In the genomic region with DNA sequence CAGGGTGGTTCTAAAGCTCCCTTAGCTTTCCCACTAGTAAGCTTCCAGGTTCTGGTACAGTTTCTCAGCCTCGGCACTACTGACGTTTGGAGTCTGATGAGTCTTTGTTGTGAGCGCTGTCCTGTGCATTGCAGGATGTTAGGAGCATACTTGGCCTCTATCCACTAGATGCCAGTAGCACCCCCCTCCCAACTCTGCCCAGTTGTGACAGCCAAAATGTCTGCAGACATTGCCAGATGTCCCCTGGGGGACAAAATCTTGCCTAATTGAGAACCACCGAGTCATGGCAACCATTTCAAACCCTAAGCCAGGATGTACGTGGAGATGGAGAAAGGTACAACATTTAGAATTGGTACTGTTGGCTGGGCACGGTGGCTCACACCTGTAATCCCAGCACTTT, we compare ENCODE assay signal across 19 cellular contexts.
DNase-seq lines count a peak whose midpoint lies in the region; FAIRE-seq and TF ChIP-seq lines count a peak whose summit lies in the region.
"Had no signal": no experiment of that assay in that cellular context is flagged by ENCODE, and none has a peak within 500 bp of the region (broad histone marks: within the 10 kb centered on the region; RNA-seq: fewer than 3 reads in every experiment).

No MANE protein-coding gene starts in this region.

- no TSS peak for BruUV-seq in OCI-LY7 (replicated peaks; lab: Mats Ljungman, UMichigan)

- no peak overlapping the region for H3K23ac ChIP-seq in H1 (ENCODE audit: insufficient read length)

- H3K56ac ChIP-seq in H1 (replicated peaks; ENCODE audit: insufficient read length, low read depth, low read length): no peak overlapping the region

- H3K18ac ChIP-seq in H1 (ENCODE audit: extremely low read depth, low read length): no peak overlapping the region

- no peak; a peak in 1 of 4 replicates for TF ChIP-seq RAD21 in H1 (IDR thresholded peaks at IDR 0.05 in 1 of 2, conservative IDR thresholded peaks at IDR 0.05 in 1 of 2; ENCODE audit: low read depth in 2 of 2, low read length in 2 of 2)

- H2BK12ac ChIP-seq in H1 (ENCODE audit: low read depth, low read length): no peak overlapping the region

- FAIRE-seq in H1 (lab: Jason Lieb, UNC): no peak
- FAIRE-seq: A549, bronchial epithelial cell, endometrium had no signal

- H2BK5ac ChIP-seq in H1 (ENCODE audit: low read depth, low read length): peak overlapping the region; percentile 66; the same call in 1 of the 2 replicates

- H3K9me2 ChIP-seq in OCI-LY7 (ENCODE audit: insufficient read depth, low read length): no peaks in the 10 kb centered on the region

- peaks cover 66% of the 10 kb centered on the region for H3K4me1 Mint-ChIP-seq in T-helper 2 cell treated with Interferon-gamma antibody and Interleukin-4, amounts not matched to agents 5 μg/mL and 100 μg/mL, for 36 hours (ENCODE audit: low read depth)

- no peak for TF ChIP-seq EP300 in H1 (IDR thresholded peaks at IDR 0.05; ENCODE audit: borderline replicate concordance in 1 of 2, low read depth in 2 of 2, low read length in 2 of 2)

- H3K4me2 ChIP-seq in OCI-LY7 (ENCODE audit: low read length) (peak overlapping the region; percentile 30; the same call in 1 of the 2 replicates), H1 (ENCODE audit: insufficient read depth in 1 of 2, low read depth in 2 of 2, low read length in 2 of 2) (no peak overlapping the region)
- H3K4me2 ChIP-seq: GM23338 had no signal

- H3K4me3 Mint-ChIP-seq in T-helper 2 cell treated with Interferon-gamma antibody and Interleukin-4, amounts not matched to agents 5 μg/mL and 100 μg/mL, for 36 hours: no peak overlapping the region
- H3K4me3 Mint-ChIP-seq: GM23338; naive thymus-derived CD8-positive, alpha-beta T cell had no signal

- H3K4me1 ChIP-seq in OCI-LY7 (ENCODE audit: insufficient read depth, low read length, poor library complexity, severe bottlenecking) (peaks cover 88% of the 10 kb centered on the region), H1 (replicated peaks in 1 of 4; ENCODE audit: control insufficient read depth in 3 of 4, insufficient read depth in 4 of 4, low read length in 3 of 4) (peaks cover 6 to 13% (median 11%) of the 10 kb centered on the region in 4 experiments), spleen (peaks cover 44 to 95% (median 78%) of the 10 kb centered on the region in 6 donors)
- H3K4me1 ChIP-seq: testis had no signal

- H3K14ac ChIP-seq in H1 (ENCODE audit: insufficient read length): no peak overlapping the region

- H3K79me1 ChIP-seq in H1 (ENCODE audit: low read depth, low read length): no peaks in the 10 kb centered on the region; the same call in 1 of the 2 replicates

- peaks cover 39% of the 10 kb centered on the region for H3K36me3 Mint-ChIP-seq in T-helper 2 cell treated with Interferon-gamma antibody and Interleukin-4, amounts not matched to agents 5 μg/mL and 100 μg/mL, for 36 hours (ENCODE audit: low read depth)
- H3K36me3 Mint-ChIP-seq: naive thymus-derived CD8-positive, alpha-beta T cell had no signal

- TF ChIP-seq CTCF in OCI-LY7 (conservative IDR thresholded peaks at IDR 0.05; ENCODE audit: low read length) (peak; percentile 48), H1 (IDR thresholded peaks at IDR 0.05; ENCODE audit: control extremely low read depth in 1 of 3, insufficient read depth in 1 of 3, low read depth in 1 of 3, low read length in 3 of 3) (no peak), spleen (IDR thresholded peaks at IDR 0.05 in 8 of 11, conservative IDR thresholded peaks at IDR 0.05 in 3 of 11) (no peak)

- H4K8ac ChIP-seq in H1 (ENCODE audit: extremely low read depth, insufficient read depth, low read length): no peak overlapping the region

- peak overlapping the region; percentile 46; the same call in 1 of the 2 replicates for H2BK15ac ChIP-seq in H1 (ENCODE audit: low read length)

- H3K23me2 ChIP-seq in H1 (ENCODE audit: low read depth, low read length): no peaks in the 10 kb centered on the region; the same call in 1 of the 2 replicates

- H3K4me3 ChIP-seq in OCI-LY7 (ENCODE audit: low read depth, low read length, poor library complexity, severe bottlenecking): no peak overlapping the region
- H3K4me3 ChIP-seq in H1 (ENCODE audit: extremely low read depth in 1 of 4, insufficient read depth in 2 of 4, low read depth in 3 of 4, low read length in 4 of 4): no peak overlapping the region
- no peak overlapping the region for H3K4me3 ChIP-seq in spleen
- H3K4me3 ChIP-seq: A549, GM23338, testis had no signal

- H3K9ac ChIP-seq in H1 (replicated peaks in 1 of 4; ENCODE audit: extremely low read depth in 1 of 4, low read depth in 3 of 4, low read length in 3 of 4): no peak overlapping the region

- no peak overlapping the region for H4K91ac ChIP-seq in H1 (replicated peaks; ENCODE audit: insufficient read length, low read length)

- no peaks in the 10 kb centered on the region for H4K20me1 ChIP-seq in OCI-LY7 (ENCODE audit: insufficient read depth, low read length)
- no peaks in the 10 kb centered on the region for H4K20me1 ChIP-seq in H1 (replicated peaks in 1 of 2; ENCODE audit: control insufficient read depth in 1 of 2, insufficient read depth in 2 of 2, low read length in 2 of 2)

- H3K27me3 Mint-ChIP-seq in T-helper 2 cell treated with Interferon-gamma antibody and Interleukin-4, amounts not matched to agents 5 μg/mL and 100 μg/mL, for 36 hours (ENCODE audit: low read depth): no peaks in the 10 kb centered on the region
- H3K27me3 Mint-ChIP-seq: CD8-positive, alpha-beta memory T cell; naive thymus-derived CD8-positive, alpha-beta T cell had no signal

- H3K79me2 ChIP-seq in OCI-LY7 (ENCODE audit: insufficient read depth, low read depth, low read length): peaks cover 36% of the 10 kb centered on the region; the same call in 1 of the 2 replicates
- H3K79me2 ChIP-seq in H1 (ENCODE audit: control insufficient read depth in 1 of 2, insufficient read depth in 2 of 2, low read length in 2 of 2): peaks cover 0 to 5% of the 10 kb centered on the region in 2 experiments; a peak in 2 of 4 replicates

- H2BK120ac ChIP-seq in H1 (replicated peaks; ENCODE audit: low read depth, low read length): no peak overlapping the region

- no peak for DNase-seq in T-helper 2 cell treated with Interferon-gamma antibody and Interleukin-4, amounts not matched to agents 5 μg/mL and 100 μg/mL, for 36 hours (ENCODE audit: low spot score)
- DNase-seq in T-helper 2 cell (no peak), OCI-LY7 (ENCODE audit: low spot score) (no peak), H1 (ENCODE audit: low read depth in 1 of 2, low spot score in 2 of 2) (no peak), spleen (peak; percentile 28), glomerular visceral epithelial cell (ENCODE audit: extremely low spot score) (no peak), activated gamma-delta T cell treated with Interleukin-2 at 50 U/mL for 16 hours (no peak)
- DNase-seq in stimulated activated CD8-positive, alpha-beta memory T cell treated with anti-CD3 and anti-CD28 coated beads, Interleukin-4, amount 100 ng/mL, for 48 hours: no peak
- DNase-seq: activated naive CD4-positive, alpha-beta T cell treated with anti-CD3 and anti-CD28 coated beads, Interleukin-2, amount 50 U/mL, for 16 hours; CD8-positive, alpha-beta memory T cell; foreskin fibroblast; naive thymus-derived CD8-positive, alpha-beta T cell; NCI-H187 treated with DMSO at 0.1 percent for 48 hours; NCI-H510A treated with DMSO at 0.1 percent for 48 hours; testis had no signal

- no peak overlapping the region for H4K5ac ChIP-seq in H1 (ENCODE audit: insufficient read length, low read depth, low read length)

- TF ChIP-seq POLR2A in H1 (IDR thresholded peaks at IDR 0.05; ENCODE audit: control extremely low read depth in 1 of 2, low read depth in 2 of 2, low read length in 2 of 2): no peak
- TF ChIP-seq POLR2A in spleen (IDR thresholded peaks at IDR 0.05): no peak

- CTCF ChIA-PET in OCI-LY7 (lab: Charles Lee; ENCODE audit: unreplicated experiment) (no interaction called here), H1 (lab: Charles Lee; ENCODE audit: partially characterized antibody) (interaction anchor here (0.8 kb wide), 1 partner anchor 59 kb away, joined by 4 read pairs; no protein-coding TSS in a partner anchor)

- intact Hi-C loops in OCI-LY7 (cut with micrococcal nuclease; ENCODE audit: unreplicated experiment): no loop called here
- intact Hi-C loops in spleen (cut with DNase I; ENCODE audit: low total_unique reads): no loop called here

- H3K9me3 ChIP-seq in OCI-LY7 (ENCODE audit: low read length) (no peaks in the 10 kb centered on the region), H1 (ENCODE audit: insufficient read depth in 2 of 2, low read depth in 1 of 2, low read length in 1 of 2) (no peaks in the 10 kb centered on the region), spleen (no peaks in the 10 kb centered on the region)
- H3K9me3 ChIP-seq: A549, testis had no signal

- no peak overlapping the region for H3K4ac ChIP-seq in H1 (replicated peaks; ENCODE audit: insufficient read length, low read depth, low read length)

- POLR2A ChIA-PET in OCI-LY7 (lab: Charles Lee) (interaction anchor here (0.8 to 1.0 kb wide), 3 partner anchors 16 to 26 kb away, joined by 3 read pairs; no protein-coding TSS in a partner anchor), H1 (lab: Charles Lee; ENCODE audit: partially characterized antibody) (no interaction called here)

- no peak overlapping the region for H2BK20ac ChIP-seq in H1 (ENCODE audit: low read length)

- H3K27ac Mint-ChIP-seq in T-helper 2 cell treated with Interferon-gamma antibody and Interleukin-4, amounts not matched to agents 5 μg/mL and 100 μg/mL, for 36 hours: peak overlapping the region; percentile 63
- H3K27ac Mint-ChIP-seq: GM23338 had no signal

- H3K9me3 Mint-ChIP-seq in T-helper 2 cell treated with Interferon-gamma antibody and Interleukin-4, amounts not matched to agents 5 μg/mL and 100 μg/mL, for 36 hours: no peaks in the 10 kb centered on the region
- H3K9me3 Mint-ChIP-seq: CD8-positive, alpha-beta memory T cell; GM23338; naive thymus-derived CD8-positive, alpha-beta T cell had no signal

- H3K36me3 ChIP-seq in OCI-LY7 (ENCODE audit: insufficient read depth, low read length) (peaks cover 7% of the 10 kb centered on the region), H1 (ENCODE audit: control insufficient read depth in 2 of 4, insufficient read depth in 4 of 4, low read length in 3 of 4) (no peaks in the 10 kb centered on the region), spleen (peaks cover 0 to 11% (median 2%) of the 10 kb centered on the region in 6 donors)

- WGBS in H1 (ENCODE audit: extremely low coverage in 1 of 2, insufficient coverage in 1 of 2, insufficient read length in 1 of 2, insufficient replicate concordance in 2 of 2, low coverage in 1 of 2, low lambda C conversion rate in 2 of 2, missing lambda C conversion rate in 1 of 2), 2 experiments: 92% methylated on average over 6 of the region's 6 CpGs; no CpG with 5 or more reads in 1 of the 2 experiments
- 72 to 90% (median 80%) methylated on average over 6 of the region's 6 CpGs for WGBS in spleen, 5 donors

- no peaks in the 10 kb centered on the region for H3K27me3 ChIP-seq in H1 (replicated peaks in 1 of 4; ENCODE audit: control insufficient read depth in 3 of 4, extremely low read depth in 1 of 4, insufficient read depth in 3 of 4, low read length in 3 of 4)
- no peaks in the 10 kb centered on the region for H3K27me3 ChIP-seq in spleen (replicated peaks in 1 of 7)
- H3K27me3 ChIP-seq: testis had no signal

- H2AK5ac ChIP-seq in H1 (ENCODE audit: low read depth, low read length): peak overlapping the region; percentile 11; the same call in 1 of the 2 replicates

- no peak overlapping the region for H2AFZ ChIP-seq in OCI-LY7 (ENCODE audit: low read length)
- H2AFZ ChIP-seq in H1 (ENCODE audit: low read length): no peak overlapping the region
- H2AFZ ChIP-seq: GM23338 had no signal

- H3K27ac ChIP-seq in OCI-LY7 (ENCODE audit: low read depth, low read length, poor library complexity, severe bottlenecking) (no peak overlapping the region), H1 (ENCODE audit: low read depth, low read length) (no peak overlapping the region), spleen (peak overlapping the region in 3 of 8 donors; percentile 39 to 80 (median 77))
- H3K27ac ChIP-seq: testis had no signal
